In the genomic region with DNA sequence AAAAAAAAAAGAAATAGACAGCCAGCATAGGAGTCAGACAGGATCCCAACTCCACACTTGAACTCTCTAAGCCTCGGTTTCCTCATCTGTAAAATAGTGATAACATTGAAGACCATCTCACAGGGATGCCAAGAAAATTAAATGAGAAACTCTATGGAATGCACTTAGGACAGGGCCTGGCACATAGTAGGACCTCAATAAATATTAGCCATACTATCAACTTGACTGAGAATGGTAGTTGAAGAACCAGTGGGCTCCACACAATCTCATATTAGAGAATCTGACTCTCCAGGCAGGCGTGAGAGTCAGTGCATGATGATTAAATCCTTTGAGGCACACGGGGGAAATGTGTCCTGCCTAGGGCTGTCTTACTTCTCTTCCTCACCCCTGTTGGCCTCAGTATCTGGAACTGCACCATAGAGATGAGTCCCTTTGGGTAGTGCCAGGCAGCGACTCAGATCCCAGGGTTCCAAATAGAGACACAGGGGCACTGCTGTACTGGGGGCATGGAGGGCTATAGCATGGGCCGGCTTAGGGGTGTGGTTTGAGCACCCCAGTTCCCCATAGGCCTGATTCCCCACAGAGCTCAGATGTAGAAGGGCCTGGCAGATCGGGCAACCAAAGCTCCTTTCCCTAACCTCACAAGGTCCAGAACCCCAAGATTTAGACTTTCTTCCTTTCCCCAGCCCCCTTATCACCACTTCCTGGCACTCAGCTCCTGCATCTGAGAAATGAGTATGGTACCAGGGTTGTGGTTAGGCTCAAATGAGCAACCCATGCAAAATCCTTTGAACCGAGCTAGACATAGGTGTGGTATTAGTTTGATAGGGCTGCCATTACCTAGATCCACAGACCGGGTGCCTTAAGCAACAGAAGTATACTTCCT, we compare ENCODE assay signal across 9 cellular contexts. TPM values are rescaled to one million over a fixed set of nuclear protein-coding genes. Genes with fewer than 3 reads are reported as not detected.
A peak's percentile ranks its signal among the peaks of the same experiment; 100 is the strongest.
DNase-seq lines count a peak whose midpoint lies in the region; ATAC-seq, FAIRE-seq and TF ChIP-seq lines count a peak whose summit lies in the region.
"Had no signal": no experiment of that assay in that cellular context is flagged by ENCODE, and none has a peak within 500 bp of the region (broad histone marks: within the 10 kb centered on the region; RNA-seq: fewer than 3 reads in every experiment).

No MANE protein-coding gene starts in this region.

- no peaks in the 10 kb centered on the region for H3K27me3 Mint-ChIP-seq in CD8-positive, alpha-beta T cell (ENCODE audit: low read depth)

- peaks cover 86% of the 10 kb centered on the region for H3K4me1 ChIP-seq in CD8-positive, alpha-beta T cell (ENCODE audit: insufficient read depth, low read length)
- peaks cover 96% of the 10 kb centered on the region for H3K4me1 ChIP-seq in OCI-LY3 (ENCODE audit: low read length)
- peaks cover 90% of the 10 kb centered on the region for H3K4me1 ChIP-seq in effector memory CD4-positive, alpha-beta T cell (ENCODE audit: control insufficient read depth, insufficient read depth, low read length, poor library complexity, severe bottlenecking)
- H3K4me1 ChIP-seq: body of pancreas had no signal

- H3K4me2 ChIP-seq in OCI-LY3 (ENCODE audit: low read length): peak overlapping the region; percentile 89

- H3K9me3 Mint-ChIP-seq in CD8-positive, alpha-beta T cell: no peaks in the 10 kb centered on the region

- peak overlapping the region; percentile 92 for H3K27ac Mint-ChIP-seq in CD8-positive, alpha-beta T cell

- H2AFZ ChIP-seq in OCI-LY3 (ENCODE audit: low read depth, low read length): no peak overlapping the region

- H3K4me3 ChIP-seq in CD8-positive, alpha-beta T cell (ENCODE audit: low read depth, low read length): peak overlapping the region; percentile 28
- H3K4me3 ChIP-seq in OCI-LY3 (ENCODE audit: low read length) (peak overlapping the region; percentile 35; the same call in 1 of the 2 replicates), foreskin fibroblast (ENCODE audit: low read depth in 1 of 2, low read length in 2 of 2) (no peak overlapping the region)
- no peak overlapping the region for H3K4me3 ChIP-seq in effector memory CD4-positive, alpha-beta T cell (ENCODE audit: insufficient read depth, low read depth, low read length, poor library complexity, severe bottlenecking)
- H3K4me3 ChIP-seq: body of pancreas had no signal

- H4K20me1 ChIP-seq in OCI-LY3 (ENCODE audit: insufficient read depth, low read length): no peaks in the 10 kb centered on the region

- POLR2A ChIA-PET in CD8-positive, alpha-beta T cell (lab: Charles Lee): interaction anchor here (0.7 to 2.7 kb wide), 10 partner anchors 12 to 217 kb away, joined by 3 to 10 read pairs (median 4); no protein-coding TSS in a partner anchor

- H3K27me3 ChIP-seq in CD8-positive, alpha-beta T cell (ENCODE audit: insufficient read depth, low read length): no peaks in the 10 kb centered on the region
- no peaks in the 10 kb centered on the region for H3K27me3 ChIP-seq in OCI-LY3 (ENCODE audit: low read depth, low read length)
- no peaks in the 10 kb centered on the region for H3K27me3 ChIP-seq in effector memory CD4-positive, alpha-beta T cell (replicated peaks; ENCODE audit: control insufficient read depth, insufficient read depth, low read length, poor library complexity, severe bottlenecking)
- H3K27me3 ChIP-seq: body of pancreas had no signal

- peaks cover 88% of the 10 kb centered on the region for H3K4me1 Mint-ChIP-seq in CD8-positive, alpha-beta T cell (ENCODE audit: low read depth)

- H3K79me2 ChIP-seq in OCI-LY3 (ENCODE audit: low read length): peaks cover 13% of the 10 kb centered on the region; the same call in 1 of the 2 replicates

- peak; percentile 68 for ATAC-seq in CD8-positive, alpha-beta T cell
- peak; percentile 32 for ATAC-seq in GM21528 (IDR thresholded peaks at IDR 0.05; ENCODE audit: low FRiP score, unreplicated experiment)
- ATAC-seq in left colon: no peak
- ATAC-seq: body of pancreas had no signal

- H3K9ac ChIP-seq in OCI-LY3 (ENCODE audit: low read length): peak overlapping the region; percentile 96

- H3K4me3 Mint-ChIP-seq in CD8-positive, alpha-beta T cell: peak overlapping the region; percentile 70

- no peaks in the 10 kb centered on the region for H3K36me3 ChIP-seq in CD8-positive, alpha-beta T cell (ENCODE audit: insufficient read depth, low read length)
- H3K36me3 ChIP-seq in OCI-LY3 (replicated peaks; ENCODE audit: low read depth, low read length): no peaks in the 10 kb centered on the region
- H3K36me3 ChIP-seq in effector memory CD4-positive, alpha-beta T cell (ENCODE audit: control insufficient read depth, insufficient read depth, low read length): no peaks in the 10 kb centered on the region

- intact Hi-C loops in CD8-positive, alpha-beta T cell (cut with DNase I, micrococcal nuclease): loop anchor here (2.0 to 5.0 kb wide), 5 partner anchors 17 to 136 kb away; a partner anchor contains a TSS
- intact Hi-C loops in left colon (cut with DNase I, micrococcal nuclease): no loop called here

- no peaks in the 10 kb centered on the region for H3K9me3 ChIP-seq in CD8-positive, alpha-beta T cell (ENCODE audit: low read length)
- no peaks in the 10 kb centered on the region for H3K9me3 ChIP-seq in OCI-LY3 (ENCODE audit: insufficient read depth, low read length)
- no peaks in the 10 kb centered on the region for H3K9me3 ChIP-seq in effector memory CD4-positive, alpha-beta T cell (ENCODE audit: control insufficient read depth, low read length)
- H3K9me3 ChIP-seq: body of pancreas had no signal

- H3K36me3 Mint-ChIP-seq in CD8-positive, alpha-beta T cell: no peaks in the 10 kb centered on the region

- FAIRE-seq in urothelium cell line (lab: Jason Lieb, UNC): no peak

- CTCF ChIA-PET in CD8-positive, alpha-beta T cell (lab: Charles Lee): interaction anchor here (0.8 to 1.6 kb wide), 6 partner anchors 19 to 189 kb away, joined by 3 to 7 read pairs (median 3); no protein-coding TSS in a partner anchor

- peak in 5 of 7 experiments; percentile 28 to 65 (median 50) for DNase-seq in CD8-positive, alpha-beta T cell
- DNase-seq in effector memory CD4-positive, alpha-beta T cell: peak in 1 of 3 donors; percentile 24
- DNase-seq in NCI-H2081 treated with DMSO at 0.1 percent for 48 hours (lab: John Stamatoyannopoulos, UW) (no peak), urothelium cell line (ENCODE audit: low spot score) (no peak), left colon (no peak), foreskin fibroblast (no peak)

- peak overlapping the region; percentile 7 for H3K27ac ChIP-seq in CD8-positive, alpha-beta T cell (ENCODE audit: low read depth, low read length)
- peak overlapping the region; percentile 100 for H3K27ac ChIP-seq in OCI-LY3 (ENCODE audit: low read length)
- H3K27ac ChIP-seq in effector memory CD4-positive, alpha-beta T cell (ENCODE audit: insufficient read depth, low read length, poor library complexity, severe bottlenecking): peak overlapping the region; percentile 50

- TF ChIP-seq CTCF in CD8-positive, alpha-beta T cell (IDR thresholded peaks at IDR 0.05): no peak
- no peak for TF ChIP-seq CTCF in OCI-LY3 (IDR thresholded peaks at IDR 0.05; ENCODE audit: low read depth, low read length)
- no peak for TF ChIP-seq CTCF in foreskin fibroblast (IDR thresholded peaks at IDR 0.05; ENCODE audit: low read depth, low read length)

RNA-seq across cellular contexts. Expression of a gene that starts 51.3 kb away (rescaled TPM):
- 10 to 100 TPM; 36.4 to 42.6 TPM for total RNA-seq in CD8-positive, alpha-beta T cell
- 100 to 1,000 TPM; 116 to 143 TPM for total RNA-seq in left colon

Comparison
In these comparisons a context has a peak if more than half of its experiments do, and no peak if none do; other contexts are left out.
1. DNase-seq: peak in CD8-positive, alpha-beta T cell (5 of 7); none in NCI-H2081 treated with DMSO at 0.1 percent for 48 hours (single experiment), urothelium cell line (single experiment), left colon (0 of 2) and foreskin fibroblast (0 of 2).
2. H3K27ac ChIP-seq: peak in every context shown above with its lines; median percentile 100 in OCI-LY3; 50 in effector memory CD4-positive, alpha-beta T cell; 7 in CD8-positive, alpha-beta T cell.
3. H3K4me3 ChIP-seq: peak in CD8-positive, alpha-beta T cell (single experiment) and OCI-LY3 (single experiment); none in effector memory CD4-positive, alpha-beta T cell (single experiment) and foreskin fibroblast (0 of 2).
4. intact Hi-C loops: an anchor here in CD8-positive, alpha-beta T cell (2.0 to 5.0 kb wide); none called in left colon.